Comparison of ENCODE assay signal across 12 cellular contexts in the genomic region with DNA sequence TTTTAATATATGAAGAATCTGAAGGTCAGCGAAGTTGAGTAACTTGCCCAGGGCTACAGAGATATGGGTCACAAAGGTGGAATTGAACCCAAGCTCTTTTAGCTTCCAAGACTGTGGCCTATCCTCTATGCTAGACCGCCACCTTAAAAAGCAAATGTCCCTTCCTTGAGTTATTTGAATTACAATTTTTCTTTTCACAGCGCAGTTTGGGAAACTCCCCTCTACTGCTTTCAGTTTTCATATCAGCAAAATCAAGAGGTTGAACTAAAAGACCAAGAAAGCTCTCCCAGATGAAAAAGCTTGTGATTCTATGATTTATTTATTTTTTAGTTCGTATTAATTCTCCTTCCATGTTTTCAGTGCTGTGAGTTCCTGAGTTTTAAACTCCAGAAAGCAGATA.
DNase-seq lines count a peak whose midpoint lies in the region; ATAC-seq and TF ChIP-seq lines count a peak whose summit lies in the region.
"Had no signal": no experiment of that assay in that cellular context is flagged by ENCODE, and none has a peak within 500 bp of the region (broad histone marks: within the 10 kb centered on the region; RNA-seq: fewer than 3 reads in every experiment).

No MANE protein-coding gene starts in this region.

- no peaks in the 10 kb centered on the region for H3K4me1 ChIP-seq in Caco-2

- TF ChIP-seq CTCF in Caco-2 (IDR thresholded peaks at IDR 0.05; ENCODE audit: insufficient read depth in 1 of 2, low read depth in 1 of 2, low read length in 1 of 2, severe bottlenecking in 1 of 2, unreplicated experiment in 1 of 2) = no peak

- intact Hi-C loops in Caco-2 (cut with micrococcal nuclease; ENCODE audit: unreplicated experiment) = no loop called here

- peaks cover 5% of the 10 kb centered on the region for H3K27me3 Mint-ChIP-seq in Caco-2 (ENCODE audit: insufficient read depth, unreplicated experiment)

- no peaks in the 10 kb centered on the region for H3K36me3 Mint-ChIP-seq in Caco-2 (ENCODE audit: insufficient read depth, unreplicated experiment)
- H3K36me3 Mint-ChIP-seq: IgD-negative memory B cell had no signal

- BruUV-seq in Caco-2 (replicated peaks; lab: Mats Ljungman, UMichigan) = no TSS peak

- no peak overlapping the region for H3K27ac Mint-ChIP-seq in Caco-2 (ENCODE audit: unreplicated experiment)
- H3K27ac Mint-ChIP-seq: activated T-cell treated with anti-CD3 and anti-CD28 coated beads, Interleukin-2, amount 50 U/mL, for 72 hours; IgD-negative memory B cell had no signal

- no peaks in the 10 kb centered on the region for H3K27me3 ChIP-seq in Caco-2 (replicated peaks; ENCODE audit: control insufficient read depth, insufficient read depth, low read length)
- H3K27me3 ChIP-seq: brain microvascular endothelial cell had no signal

- CTCF ChIA-PET in Caco-2 (lab: Charles Lee) = no interaction called here

- H3K9me3 Mint-ChIP-seq in Caco-2 (ENCODE audit: unreplicated experiment) = no peaks in the 10 kb centered on the region
- H3K9me3 Mint-ChIP-seq: activated T-cell treated with anti-CD3 and anti-CD28 coated beads, Interleukin-2, amount 50 U/mL, for 72 hours had no signal

- H3K4me3 ChIP-seq in Caco-2 (ENCODE audit: low read depth, low read length) = no peak overlapping the region

- ATAC-seq in GM18508 (IDR thresholded peaks at IDR 0.05; ENCODE audit: insufficient read depth, unreplicated experiment) (peak; percentile 93), GM21360 (IDR thresholded peaks at IDR 0.05; ENCODE audit: unreplicated experiment) (peak; percentile 96), HG02938 (IDR thresholded peaks at IDR 0.05; ENCODE audit: unreplicated experiment) (peak; percentile 81), HG03575 (IDR thresholded peaks at IDR 0.05; ENCODE audit: extremely low read depth, insufficient number of reproducible peaks, low FRiP score, unreplicated experiment) (peak; percentile 86)

- no peak for DNase-seq in activated naive CD4-positive, alpha-beta T cell treated with Interleukin-2 at 50 U/mL for 16 hours
- DNase-seq in SW 1271 (lab: John Stamatoyannopoulos, UW) (no peak), Caco-2 (no peak), NCI-H1092 (lab: John Stamatoyannopoulos, UW) (no peak)
- DNase-seq: activated T-cell treated with anti-CD3 and anti-CD28 coated beads, Interleukin-2, amount 50 U/mL, for 72 hours; brain microvascular endothelial cell; stimulated activated CD4-positive, alpha-beta T cell treated with anti-CD3 and anti-CD28 coated beads, Interleukin-2, amount 100 ng/mL, for 48 hours had no signal

- H3K36me3 ChIP-seq in Caco-2 (ENCODE audit: control insufficient read depth, insufficient read depth, low read length) = no peaks in the 10 kb centered on the region
- H3K36me3 ChIP-seq: brain microvascular endothelial cell had no signal

- H3K9me3 ChIP-seq in Caco-2 = no peaks in the 10 kb centered on the region

- H3K4me1 Mint-ChIP-seq in Caco-2 (ENCODE audit: low read depth, unreplicated experiment) = no peaks in the 10 kb centered on the region

- POLR2A ChIA-PET in Caco-2 (lab: Charles Lee) = no interaction called here

- no peak overlapping the region for H3K4me3 Mint-ChIP-seq in Caco-2 (ENCODE audit: unreplicated experiment)
- H3K4me3 Mint-ChIP-seq: activated T-cell treated with anti-CD3 and anti-CD28 coated beads, Interleukin-2, amount 50 U/mL, for 72 hours had no signal
